8 cellular contexts compared by ENCODE assay signal in genomic region chr19:38684078-38684861, GRCh38.
DNase-seq lines count a peak whose midpoint lies in the region; ATAC-seq and TF ChIP-seq lines count a peak whose summit lies in the region.

No MANE protein-coding gene starts in this region.

- DNase-seq in SKM-1 (lab: John Stamatoyannopoulos, UW; ENCODE audit: unreplicated experiment) (peak; percentile 55), DMS79 treated with DMSO at 0.1 percent for 48 hours (lab: John Stamatoyannopoulos, UW) (no peak)
- DNase-seq in effector memory CD4-positive, alpha-beta T cell = peak in 2 of 3 donors; percentile 39 to 49

- no peak for TF ChIP-seq CTCF in C4-2B (conservative IDR thresholded peaks at IDR 0.05)

- H3K4me1 ChIP-seq in effector memory CD4-positive, alpha-beta T cell (ENCODE audit: control insufficient read depth, insufficient read depth, low read length, poor library complexity, severe bottlenecking) = peaks cover 75% of the 10 kb centered on the region
- H3K4me1 ChIP-seq in muscle layer of duodenum (ENCODE audit: control insufficient read depth in 1 of 2, insufficient read depth in 2 of 2, low read length in 2 of 2) = peaks cover 51 to 58% of the 10 kb centered on the region in 2 donors

- H3K27ac ChIP-seq in C4-2B = peak overlapping the region; percentile 92
- peak overlapping the region; percentile 55 for H3K27ac ChIP-seq in effector memory CD4-positive, alpha-beta T cell (ENCODE audit: insufficient read depth, low read length, poor library complexity, severe bottlenecking)
- H3K27ac ChIP-seq in muscle layer of duodenum (ENCODE audit: low read length) = peak overlapping the region; percentile 94

- no peaks in the 10 kb centered on the region for H3K9me3 ChIP-seq in effector memory CD4-positive, alpha-beta T cell (ENCODE audit: control insufficient read depth, low read length)
- no peaks in the 10 kb centered on the region for H3K9me3 ChIP-seq in muscle layer of duodenum (ENCODE audit: control insufficient read depth in 1 of 2, low read length in 2 of 2)

- peak; percentile 38 for ATAC-seq in HG03442 (IDR thresholded peaks at IDR 0.05; ENCODE audit: unreplicated experiment)
- no peak for ATAC-seq in GM19397 (IDR thresholded peaks at IDR 0.05; ENCODE audit: unreplicated experiment)
- no peak for ATAC-seq in GM21360 (IDR thresholded peaks at IDR 0.05; ENCODE audit: unreplicated experiment)

- H3K36me3 ChIP-seq in effector memory CD4-positive, alpha-beta T cell (ENCODE audit: control insufficient read depth, insufficient read depth, low read length) = no peaks in the 10 kb centered on the region
- peaks cover 6 to 28% of the 10 kb centered on the region in 2 donors for H3K36me3 ChIP-seq in muscle layer of duodenum (ENCODE audit: control insufficient read depth in 1 of 2, insufficient read depth in 2 of 2, low read length in 2 of 2)

- H3K27me3 ChIP-seq in effector memory CD4-positive, alpha-beta T cell (replicated peaks; ENCODE audit: control insufficient read depth, insufficient read depth, low read length, poor library complexity, severe bottlenecking) = no peaks in the 10 kb centered on the region
- H3K27me3 ChIP-seq in muscle layer of duodenum (ENCODE audit: low read depth, low read length) = no peaks in the 10 kb centered on the region

- no peak overlapping the region for H3K4me3 ChIP-seq in effector memory CD4-positive, alpha-beta T cell (ENCODE audit: insufficient read depth, low read depth, low read length, poor library complexity, severe bottlenecking)
- H3K4me3 ChIP-seq in muscle layer of duodenum (ENCODE audit: low read depth in 1 of 2, low read length in 2 of 2) = no peak overlapping the region
